8 cellular contexts compared by ENCODE assay signal in the genomic region with DNA sequence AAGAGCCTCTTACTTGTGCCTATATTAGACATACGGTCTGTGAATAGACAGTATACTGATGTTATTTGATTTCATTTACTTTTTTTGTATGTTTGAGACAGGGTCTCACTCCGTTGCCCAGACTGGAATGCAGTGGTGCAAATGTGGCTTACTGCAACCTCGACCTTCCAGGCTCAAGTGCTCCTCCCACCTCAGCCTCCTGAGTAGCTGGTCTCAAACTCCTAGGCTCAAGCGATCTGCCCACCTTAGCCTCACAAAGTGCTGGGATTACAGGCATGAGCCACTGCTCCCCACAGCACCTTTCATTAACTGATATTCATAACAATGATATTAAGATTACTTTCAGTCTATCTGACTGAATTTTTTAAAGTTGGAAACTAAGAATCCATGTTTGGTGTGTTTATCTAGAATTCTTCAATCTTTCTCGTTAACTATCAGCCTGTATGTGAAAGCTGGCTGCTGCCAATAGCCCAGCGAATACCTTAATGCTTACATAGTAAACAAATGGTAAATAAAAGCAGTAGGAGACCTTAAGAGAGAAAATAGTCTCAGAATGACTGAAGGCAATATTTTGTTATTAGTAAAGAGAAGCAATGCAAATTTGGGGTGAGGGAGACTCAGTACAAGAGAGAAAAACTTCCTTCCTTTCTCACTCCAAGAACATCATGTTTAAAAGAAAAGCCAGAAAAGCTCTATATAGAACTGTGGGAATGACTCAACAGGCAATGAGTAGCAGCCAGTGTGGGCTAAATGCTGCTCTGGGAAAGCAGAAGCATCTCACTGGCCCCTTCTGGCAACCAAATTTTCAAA.
DNase-seq lines count a peak whose midpoint lies in the region; ATAC-seq and TF ChIP-seq lines count a peak whose summit lies in the region.

No MANE protein-coding gene starts in this region.

- DNase-seq in CD8-positive, alpha-beta T cell: no peak
- no peak for DNase-seq in activated naive CD8-positive, alpha-beta T cell treated with anti-CD3 and anti-CD28 coated beads, Interleukin-2, amount 50 U/mL, for 24 hours
- DNase-seq in thyroid gland: no peak
- DNase-seq in effector CD8-positive, alpha-beta T cell (lab: John Stamatoyannopoulos, UW): no peak

- no peaks in the 10 kb centered on the region for H3K9me3 ChIP-seq in CD8-positive, alpha-beta T cell (ENCODE audit: low read length)
- H3K9me3 ChIP-seq in iPS-18a (ENCODE audit: control insufficient read depth, low read depth, low read length): no peaks in the 10 kb centered on the region
- no peaks in the 10 kb centered on the region for H3K9me3 ChIP-seq in thyroid gland

- H3K4me3 Mint-ChIP-seq in CD8-positive, alpha-beta T cell: peak overlapping the region; percentile 82
- H3K4me3 Mint-ChIP-seq in IgD-negative memory B cell: peak overlapping the region in 3 of 4 donors; percentile 34 to 70 (median 58)
- peak overlapping the region; percentile 81 for H3K4me3 Mint-ChIP-seq in activated naive CD8-positive, alpha-beta T cell treated with anti-CD3 and anti-CD28 coated beads, Interleukin-2, amount 50 U/mL, for 24 hours

- H3K27me3 ChIP-seq in CD8-positive, alpha-beta T cell (ENCODE audit: insufficient read depth, low read length): no peaks in the 10 kb centered on the region
- no peaks in the 10 kb centered on the region for H3K27me3 ChIP-seq in iPS-18a (ENCODE audit: control insufficient read depth, insufficient read depth, low read length)
- H3K27me3 ChIP-seq in thyroid gland: no peaks in the 10 kb centered on the region

- H3K27ac ChIP-seq in CD8-positive, alpha-beta T cell (ENCODE audit: low read depth, low read length): no peak overlapping the region
- H3K27ac ChIP-seq in iPS-18a (ENCODE audit: low read length) (no peak overlapping the region), thyroid gland (peak overlapping the region; percentile 4 to 68 (median 64))

- intact Hi-C loops in CD8-positive, alpha-beta T cell (cut with DNase I, micrococcal nuclease): no loop called here
- intact Hi-C loops in thyroid gland (cut with DNase I): no loop called here

- CTCF ChIA-PET in CD8-positive, alpha-beta T cell (lab: Charles Lee): interaction anchor here (1.1 to 6.6 kb wide), 7 partner anchors 10 to 111 kb away, joined by 3 to 53 read pairs (median 8); no protein-coding TSS in a partner anchor

- TF ChIP-seq CTCF in CD8-positive, alpha-beta T cell (IDR thresholded peaks at IDR 0.05): no peak
- TF ChIP-seq CTCF in thyroid gland (IDR thresholded peaks at IDR 0.05): no peak

- H3K4me1 ChIP-seq in CD8-positive, alpha-beta T cell (ENCODE audit: insufficient read depth, low read length): peaks cover 41% of the 10 kb centered on the region
- H3K4me1 ChIP-seq in iPS-18a (ENCODE audit: control insufficient read depth, low read depth, low read length) (peaks cover 21% of the 10 kb centered on the region), thyroid gland (peaks cover 49 to 53% of the 10 kb centered on the region in 2 donors)

- H3K36me3 ChIP-seq in CD8-positive, alpha-beta T cell (ENCODE audit: insufficient read depth, low read length): no peaks in the 10 kb centered on the region
- no peaks in the 10 kb centered on the region for H3K36me3 ChIP-seq in iPS-18a (ENCODE audit: control insufficient read depth, low read depth, low read length)
- no peaks in the 10 kb centered on the region for H3K36me3 ChIP-seq in thyroid gland

- no peaks in the 10 kb centered on the region for H3K9me3 Mint-ChIP-seq in CD8-positive, alpha-beta T cell
- H3K9me3 Mint-ChIP-seq in IgD-negative memory B cell: no peaks in the 10 kb centered on the region
- no peaks in the 10 kb centered on the region for H3K9me3 Mint-ChIP-seq in activated naive CD8-positive, alpha-beta T cell treated with anti-CD3 and anti-CD28 coated beads, Interleukin-2, amount 50 U/mL, for 24 hours

- peak overlapping the region; percentile 87 for H3K27ac Mint-ChIP-seq in CD8-positive, alpha-beta T cell
- peak overlapping the region; percentile 36 to 89 (median 38) for H3K27ac Mint-ChIP-seq in IgD-negative memory B cell
- peak overlapping the region; percentile 90 for H3K27ac Mint-ChIP-seq in activated naive CD8-positive, alpha-beta T cell treated with anti-CD3 and anti-CD28 coated beads, Interleukin-2, amount 50 U/mL, for 24 hours

- no peak for TF ChIP-seq POLR2A in thyroid gland (IDR thresholded peaks at IDR 0.05)

- 49 to 51% methylated on average over 6 of the region's 6 CpGs for WGBS in thyroid gland, 2 donors

- peak overlapping the region; percentile 7 for H3K9ac ChIP-seq in iPS-18a (ENCODE audit: low read length)

- H3K4me1 Mint-ChIP-seq in CD8-positive, alpha-beta T cell (ENCODE audit: low read depth): peaks cover 60% of the 10 kb centered on the region
- H3K4me1 Mint-ChIP-seq in IgD-negative memory B cell: peaks cover 43 to 54% (median 53%) of the 10 kb centered on the region in 3 donors
- H3K4me1 Mint-ChIP-seq in activated naive CD8-positive, alpha-beta T cell treated with anti-CD3 and anti-CD28 coated beads, Interleukin-2, amount 50 U/mL, for 24 hours: peaks cover 64% of the 10 kb centered on the region

- H3K27me3 Mint-ChIP-seq in CD8-positive, alpha-beta T cell (ENCODE audit: low read depth): no peaks in the 10 kb centered on the region
- H3K27me3 Mint-ChIP-seq in IgD-negative memory B cell: no peaks in the 10 kb centered on the region
- no peaks in the 10 kb centered on the region for H3K27me3 Mint-ChIP-seq in activated naive CD8-positive, alpha-beta T cell treated with anti-CD3 and anti-CD28 coated beads, Interleukin-2, amount 50 U/mL, for 24 hours

- POLR2A ChIA-PET in CD8-positive, alpha-beta T cell (lab: Charles Lee): interaction anchor here (1.2 to 1.9 kb wide), 2 partner anchors 10 to 102 kb away, joined by 3 to 7 read pairs; a partner anchor contains a TSS

- H3K36me3 Mint-ChIP-seq in CD8-positive, alpha-beta T cell: no peaks in the 10 kb centered on the region
- peaks cover 2% of the 10 kb centered on the region for H3K36me3 Mint-ChIP-seq in IgD-negative memory B cell
- peaks cover 5% of the 10 kb centered on the region for H3K36me3 Mint-ChIP-seq in activated naive CD8-positive, alpha-beta T cell treated with anti-CD3 and anti-CD28 coated beads, Interleukin-2, amount 50 U/mL, for 24 hours (ENCODE audit: low read depth)

- no peak for ATAC-seq in CD8-positive, alpha-beta T cell
- ATAC-seq in activated naive CD8-positive, alpha-beta T cell treated with anti-CD3 and anti-CD28 coated beads, Interleukin-2, amount 50 U/mL, for 24 hours: peak; percentile 81
- ATAC-seq in GM21717 (IDR thresholded peaks at IDR 0.05; ENCODE audit: unreplicated experiment) (no peak), GM18907 (IDR thresholded peaks at IDR 0.05; ENCODE audit: unreplicated experiment) (no peak)

- H3K4me3 ChIP-seq in CD8-positive, alpha-beta T cell (ENCODE audit: low read depth, low read length): peak overlapping the region; percentile 5
- H3K4me3 ChIP-seq in iPS-18a (ENCODE audit: low read length): no peak overlapping the region
- no peak overlapping the region for H3K4me3 ChIP-seq in thyroid gland (replicated peaks in 1 of 3)

Comparison
In these comparisons a context has a peak if more than half of its experiments do, and no peak if none do; other contexts are left out.
1. H3K27ac ChIP-seq: peak in thyroid gland (3 of 3); none in CD8-positive, alpha-beta T cell (single experiment) and iPS-18a (single experiment).
2. H3K27ac Mint-ChIP-seq: peak in every context shown above with its lines; median percentile 90 in activated naive CD8-positive, alpha-beta T cell treated with anti-CD3 and anti-CD28 coated beads, Interleukin-2, amount 50 U/mL, for 24 hours; 87 in CD8-positive, alpha-beta T cell; 38 in IgD-negative memory B cell.
3. Peak in every context shown above with its lines, with median percentiles within 50 percentile points of each other: H3K4me3 Mint-ChIP-seq.